ENCODE assay signal across 24 cellular contexts in the genomic region with DNA sequence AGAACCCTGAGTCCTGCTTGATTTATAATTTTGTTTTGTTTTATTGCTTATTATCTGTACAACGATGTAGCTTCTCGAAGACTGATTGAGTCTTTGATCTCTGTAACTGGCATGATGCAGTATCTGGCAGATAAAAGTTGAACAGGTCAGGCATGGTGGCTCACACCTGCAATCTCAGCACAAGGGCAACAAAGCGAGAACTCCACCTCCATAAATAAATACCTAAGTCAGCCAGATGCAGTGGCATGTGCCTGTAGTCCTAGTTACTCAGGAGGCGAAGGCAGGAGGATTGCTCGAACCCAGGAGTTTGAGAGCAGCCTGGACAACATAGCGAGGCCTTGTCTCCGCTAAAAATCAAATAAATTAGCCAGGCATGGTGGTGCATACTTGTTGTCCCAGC. TPM values are rescaled to one million over a fixed set of nuclear protein-coding genes. Genes with fewer than 3 reads are reported as not detected.
DNase-seq lines count a peak whose midpoint lies in the region; ATAC-seq, FAIRE-seq and TF ChIP-seq lines count a peak whose summit lies in the region.
"Had no signal": no experiment of that assay in that cellular context is flagged by ENCODE, and none has a peak within 500 bp of the region (broad histone marks: within the 10 kb centered on the region; RNA-seq: fewer than 3 reads in every experiment).

No MANE protein-coding gene starts in this region.

- FAIRE-seq in K562 (lab: Jason Lieb, UNC), result peak; percentile 40

- no peak for DNase-seq in K562 (ENCODE audit: extremely low read depth in 1 of 4, low spot score in 3 of 4)
- no peak for DNase-seq in H9
- DNase-seq in progenitor cell of endocrine pancreas (ENCODE audit: low spot score, unreplicated experiment), result no peak
- DNase-seq: activated CD4-positive, alpha-beta T cell treated with anti-CD3 and anti-CD28 coated beads, Interleukin-2, amount 50 U/mL, for 4 hours; activated effector memory CD4-positive, alpha-beta T cell treated with Interleukin-2 at 50 U/mL for 16 hours; CD8-positive, alpha-beta memory T cell; DMS153; dorsolateral prefrontal cortex; GF-D8; head of caudate nucleus; left colon; NCI-H1105; NCI-H2081 treated with DMSO at 0.1 percent for 48 hours; NCI-H446 treated with DMSO at 0.1 percent for 48 hours; posterior cingulate gyrus; RPMI8226 had no signal

- CTCF ChIA-PET in K562 (lab: Yijun Ruan, JAX; ENCODE audit: low intra/inter-chr PET ratio), result no interaction called here

- H2AK5ac ChIP-seq in H9 (ENCODE audit: insufficient read length, low read length), result no peak overlapping the region

- no peak overlapping the region for H4K8ac ChIP-seq in H9 (replicated peaks; ENCODE audit: insufficient read length, low read depth, low read length)

- H3K4me3 ChIP-seq in K562, result no peak overlapping the region
- H3K4me3 ChIP-seq: dorsolateral prefrontal cortex, suprapubic skin had no signal

- no peak overlapping the region; the same call in 1 of the 2 replicates for H2AFZ ChIP-seq in K562 (ENCODE audit: low read depth, low read length)
- no peak overlapping the region for H2AFZ ChIP-seq in H9 (ENCODE audit: low read length)

- intact Hi-C loops in K562 (cut with micrococcal nuclease), result no loop called here

- no peak overlapping the region for H3K56ac ChIP-seq in H9 (ENCODE audit: insufficient read length, low read depth, low read length)

- no peaks in the 10 kb centered on the region for H3K27me3 ChIP-seq in K562 (ENCODE audit: control insufficient read depth in 2 of 2, insufficient read depth in 2 of 2, low read length in 2 of 2)
- H3K27me3 ChIP-seq in H9 (ENCODE audit: insufficient read depth, low read length), result no peaks in the 10 kb centered on the region
- H3K27me3 ChIP-seq: dorsolateral prefrontal cortex, suprapubic skin had no signal

- no peaks in the 10 kb centered on the region for H3K23me2 ChIP-seq in H9 (ENCODE audit: insufficient read length, low read depth, low read length, poor library complexity, severe bottlenecking)

- H3K36me3 Mint-ChIP-seq in stimulated activated memory B cell treated with anti-CD40 and anti-IgM and Interleukin-4, amounts not matched to agents 10 μg/mL and 1 μg/mL and 100 μg/mL, for 72 hours, result peaks cover 5% of the 10 kb centered on the region
- no peaks in the 10 kb centered on the region for H3K36me3 Mint-ChIP-seq in H9 (ENCODE audit: insufficient read depth in 1 of 3, low read depth in 3 of 3)
- no peaks in the 10 kb centered on the region for H3K36me3 Mint-ChIP-seq in progenitor cell of endocrine pancreas (ENCODE audit: insufficient read depth)
- H3K36me3 Mint-ChIP-seq: CD8-positive, alpha-beta memory T cell; mesothelial cell of epicardium had no signal

- no peaks in the 10 kb centered on the region for H3K36me3 ChIP-seq in K562 (ENCODE audit: control insufficient read depth, insufficient read depth, low read length)
- H3K36me3 ChIP-seq: suprapubic skin had no signal

- peaks cover 7% of the 10 kb centered on the region for H3K9me3 Mint-ChIP-seq in stimulated activated memory B cell treated with anti-CD40 and anti-IgM and Interleukin-4, amounts not matched to agents 10 μg/mL and 1 μg/mL and 100 μg/mL, for 72 hours
- H3K9me3 Mint-ChIP-seq in H9 (no peaks in the 10 kb centered on the region), progenitor cell of endocrine pancreas (ENCODE audit: low read depth) (peaks cover 8% of the 10 kb centered on the region)

- POLR2A ChIA-PET in K562 (lab: Yijun Ruan, JAX), result interaction anchor here (0.8 kb wide), 1 partner anchor 302 kb away, joined by 3 read pairs; no protein-coding TSS in a partner anchor

- no peaks in the 10 kb centered on the region for H3K27me3 Mint-ChIP-seq in stimulated activated memory B cell treated with anti-CD40 and anti-IgM and Interleukin-4, amounts not matched to agents 10 μg/mL and 1 μg/mL and 100 μg/mL, for 72 hours
- H3K27me3 Mint-ChIP-seq in H9 (ENCODE audit: low read depth) (no peaks in the 10 kb centered on the region), progenitor cell of endocrine pancreas (no peaks in the 10 kb centered on the region)

- H2BK20ac ChIP-seq in H9 (ENCODE audit: low read depth, low read length, poor library complexity, severe bottlenecking), result no peak overlapping the region

- no TSS peak for BruUV-seq in K562 (replicated peaks; lab: Mats Ljungman, UMichigan)

- no peak overlapping the region for H2BK12ac ChIP-seq in H9 (ENCODE audit: insufficient read length, low read depth, low read length)

- H3K4me1 ChIP-seq in K562 (replicated peaks in 1 of 2; ENCODE audit: control insufficient read depth in 2 of 2, insufficient read depth in 2 of 2, low read length in 2 of 2), result no peaks in the 10 kb centered on the region
- no peaks in the 10 kb centered on the region; the same call in 1 of the 2 replicates for H3K4me1 ChIP-seq in H9 (ENCODE audit: insufficient read depth, low read length)
- H3K4me1 ChIP-seq: suprapubic skin had no signal

- no peak overlapping the region for H3K14ac ChIP-seq in H9 (ENCODE audit: insufficient read depth, low read length)

- no peak overlapping the region for H2BK5ac ChIP-seq in H9 (ENCODE audit: insufficient read length, low read length)

- H3K79me1 ChIP-seq in H9 (ENCODE audit: insufficient read depth, low read depth, low read length, poor library complexity, severe bottlenecking), result no peaks in the 10 kb centered on the region

- H3K9me3 ChIP-seq in K562 (replicated peaks; ENCODE audit: control insufficient read depth, insufficient read depth, low read depth, low read length), result no peaks in the 10 kb centered on the region
- H3K9me3 ChIP-seq in H9 (ENCODE audit: control insufficient read depth, low read depth, low read length), result no peaks in the 10 kb centered on the region
- H3K9me3 ChIP-seq: suprapubic skin had no signal

- no peak overlapping the region for H3K23ac ChIP-seq in H9 (ENCODE audit: insufficient read length, low read depth, low read length)

- no peak overlapping the region for H4K5ac ChIP-seq in H9 (ENCODE audit: insufficient read length, low read depth, low read length)

- H4K91ac ChIP-seq in H9 (ENCODE audit: insufficient read length, low read depth, low read length), result no peak overlapping the region

- H3K27ac Mint-ChIP-seq in stimulated activated memory B cell treated with anti-CD40 and anti-IgM and Interleukin-4, amounts not matched to agents 10 μg/mL and 1 μg/mL and 100 μg/mL, for 72 hours, result peak overlapping the region; percentile 92
- H3K27ac Mint-ChIP-seq in H9, result no peak overlapping the region
- no peak overlapping the region for H3K27ac Mint-ChIP-seq in progenitor cell of endocrine pancreas
- H3K27ac Mint-ChIP-seq: mesothelial cell of epicardium, nephron had no signal

- peak; percentile 42 for ATAC-seq in GM18517 (IDR thresholded peaks at IDR 0.05; ENCODE audit: unreplicated experiment)
- ATAC-seq in HG03108 (IDR thresholded peaks at IDR 0.05; ENCODE audit: unreplicated experiment), result peak; percentile 24
- no peak for ATAC-seq in K562
- peak; percentile 68 for ATAC-seq in stimulated activated memory B cell treated with anti-CD40 and anti-IgM and Interleukin-4, amounts not matched to agents 10 μg/mL and 1 μg/mL and 100 μg/mL, for 72 hours
- no peak for ATAC-seq in GM21515 (IDR thresholded peaks at IDR 0.05; ENCODE audit: unreplicated experiment)
- ATAC-seq: left colon, SK-N-SH treated with all-trans-retinoic acid at 6 μM for 48 hours had no signal

- peaks cover 35% of the 10 kb centered on the region for H3K4me1 Mint-ChIP-seq in stimulated activated memory B cell treated with anti-CD40 and anti-IgM and Interleukin-4, amounts not matched to agents 10 μg/mL and 1 μg/mL and 100 μg/mL, for 72 hours
- H3K4me1 Mint-ChIP-seq in H9 (peaks cover 10 to 11% of the 10 kb centered on the region in 2 experiments), progenitor cell of endocrine pancreas (ENCODE audit: low read depth) (no peaks in the 10 kb centered on the region)
- H3K4me1 Mint-ChIP-seq: mesothelial cell of epicardium, nephron had no signal

- TF ChIP-seq CTCF in K562 (IDR thresholded peaks at IDR 0.05 in 2 of 3, conservative IDR thresholded peaks at IDR 0.05 in 1 of 3; ENCODE audit: insufficient read depth in 2 of 3, low read depth in 1 of 3, low read length in 3 of 3) (no peak), H9 (conservative IDR thresholded peaks at IDR 0.05) (no peak), progenitor cell of endocrine pancreas (IDR thresholded peaks at IDR 0.05; ENCODE audit: unreplicated experiment) (no peak)

- peak overlapping the region; percentile 5 for H3K4me3 Mint-ChIP-seq in stimulated activated memory B cell treated with anti-CD40 and anti-IgM and Interleukin-4, amounts not matched to agents 10 μg/mL and 1 μg/mL and 100 μg/mL, for 72 hours
- no peak overlapping the region for H3K4me3 Mint-ChIP-seq in H9
- H3K4me3 Mint-ChIP-seq in progenitor cell of endocrine pancreas (ENCODE audit: low read depth), result no peak overlapping the region
- H3K4me3 Mint-ChIP-seq: CD8-positive, alpha-beta memory T cell; mesothelial cell of epicardium; nephron had no signal

- H3K4ac ChIP-seq in H9 (ENCODE audit: low read depth, low read length), result no peak overlapping the region

- H3K27ac ChIP-seq in K562 (ENCODE audit: extremely low read depth, low read depth, low read length) (no peak overlapping the region), H9 (ENCODE audit: insufficient read length, low read depth, low read length) (no peak overlapping the region)
- H3K27ac ChIP-seq: dorsolateral prefrontal cortex, suprapubic skin had no signal

- TF ChIP-seq EP300 in K562 (IDR thresholded peaks at IDR 0.05; ENCODE audit: low read length), result no peak

- no peak overlapping the region for H2BK15ac ChIP-seq in H9 (ENCODE audit: low read depth, low read length)

- H3T11ph ChIP-seq in H9 (ENCODE audit: low read length), result no peak overlapping the region

- H4K20me1 ChIP-seq in K562 (replicated peaks; ENCODE audit: control insufficient read depth, insufficient read depth, low read length) (no peaks in the 10 kb centered on the region), H9 (ENCODE audit: control insufficient read depth, insufficient read depth, insufficient read length) (no peaks in the 10 kb centered on the region)

- TF ChIP-seq POLR2A in K562 (conservative IDR thresholded peaks at IDR 0.05), result no peak

- H3K4me2 ChIP-seq in K562 (ENCODE audit: insufficient read depth, low read length), result no peak overlapping the region
- H3K4me2 ChIP-seq in H9 (ENCODE audit: insufficient read depth, insufficient read length, low read length), result no peak overlapping the region

- no peaks in the 10 kb centered on the region for H3K9me1 ChIP-seq in K562 (ENCODE audit: control insufficient read depth, insufficient read depth, low read length)

- TF ChIP-seq RAD21 in K562 (CRISPR knock-in tag; conservative IDR thresholded peaks at IDR 0.05 in 1 of 2, IDR thresholded peaks at IDR 0.05 in 1 of 2), result no peak

- WGBS in K562 (ENCODE audit: insufficient coverage, low coverage, missing lambda C conversion rate), result 19% methylated on average over 7 of the region's 7 CpGs
- no CpG with 5 or more reads among the region's 7 CpGs for WGBS in H9 (ENCODE audit: extremely low coverage, insufficient read length, low lambda C conversion rate)

- H3K9ac ChIP-seq in K562 (ENCODE audit: insufficient read depth in 1 of 2, low read depth in 2 of 2, low read length in 2 of 2) (no peak overlapping the region), H9 (ENCODE audit: extremely low read depth, insufficient read length, low read length) (no peak overlapping the region)

- H3K18ac ChIP-seq in H9 (ENCODE audit: insufficient read length, low read depth, low read length), result no peak overlapping the region

- H3K79me2 ChIP-seq in K562 (ENCODE audit: control insufficient read depth, insufficient read depth, low read length), result no peaks in the 10 kb centered on the region
- no peaks in the 10 kb centered on the region for H3K79me2 ChIP-seq in H9 (ENCODE audit: insufficient read depth, low read length)

- in situ Hi-C loops in K562 (cut with MboI), result no loop called here

- H2BK120ac ChIP-seq in H9 (ENCODE audit: low read depth, low read length, poor library complexity, severe bottlenecking), result no peak overlapping the region

RNA-seq across cellular contexts. Expression of a gene that starts 15.7 kb away (rescaled TPM):
- total RNA-seq in K562 (2011; cell fraction: chromatin; rRNA removed; ENCODE audit: low replicate concordance), result 25.4 and 80.3 TPM in 2 replicates
- 11.8 and 15.9 TPM in 2 replicates for total RNA-seq in K562 (2011; cell fraction: nucleolus; rRNA removed)
- 21.7 and 40.2 TPM in 2 replicates for total RNA-seq in K562 (2011; cell fraction: nucleoplasm; rRNA removed)
- total RNA-seq in K562 (2014; rRNA removed) (6.4 and 10.0 TPM in 2 replicates), K562 (2014; rRNA removed; fragmentation: Illumina TruSeq; extraction: Trizol) (11.2 and 12.9 TPM in 2 replicates), K562 (2015; rRNA removed; fragmentation: Illumina TruSeq; extraction: Trizol) (9.1 and 9.2 TPM in 2 replicates), K562 (2021) (9.5 and 10.6 TPM in 2 replicates), H9 (2021) (23.3 and 25.3 TPM in 2 replicates), progenitor cell of endocrine pancreas (80.5 and 81.3 TPM in 2 replicates)
- polyA plus RNA-seq in K562 (2011; rRNA removed) (32.6 and 37.6 TPM in 2 replicates), K562 (2014; fragmentation: Illumina TruSeq; extraction: Trizol) (11.9 and 12.2 TPM in 2 replicates), K562 (2014; fragmentation: Nextera tagmentation; extraction: Ambion mirVana) (10 to 100 TPM in 1 of 2 experiments, 1 to 10 TPM in 1; 6.8 to 11.3 TPM), K562 (2014; rRNA removed) (13.3 and 13.4 TPM in 2 replicates)
- 6.2 and 10.9 TPM in 2 replicates for polyA plus RNA-seq in K562 (2011; cell fraction: cytosol; rRNA removed)
- polyA plus RNA-seq in K562 (2011; cell fraction: nucleus; rRNA removed), result 86.4 and 99.8 TPM in 2 replicates
- 12.4 and 13.1 TPM in 2 replicates for polyA plus RNA-seq in K562 (2012)
- 33.5 and 37.0 TPM in 2 replicates for polyA minus RNA-seq in K562 (2011; rRNA and poly(A)+ RNA removed)
- 5.3 and 7.7 TPM in 2 replicates for polyA minus RNA-seq in K562 (2011; cell fraction: cytosol; rRNA and poly(A)+ RNA removed)
- polyA minus RNA-seq in K562 (2011; cell fraction: nucleus; rRNA and poly(A)+ RNA removed), result 27.7 and 42.3 TPM in 2 replicates

Comparison
In these comparisons a context has a peak if more than half of its experiments do, and no peak if none do; other contexts are left out.
1. ATAC-seq: peak in GM18517 (single experiment), HG03108 (single experiment) and stimulated activated memory B cell treated with anti-CD40 and anti-IgM and Interleukin-4, amounts not matched to agents 10 μg/mL and 1 μg/mL and 100 μg/mL, for 72 hours (single experiment); none in K562 (single experiment) and GM21515 (single experiment).